Comparison of ENCODE assay signal across 12 cellular contexts in genomic region chr2:205704101-205704741, GRCh38. TPM values are rescaled to one million over a fixed set of nuclear protein-coding genes. Genes with fewer than 3 reads are reported as not detected.
DNase-seq lines count a peak whose midpoint lies in the region; ATAC-seq and TF ChIP-seq lines count a peak whose summit lies in the region.
"Had no signal": no experiment of that assay in that cellular context is flagged by ENCODE, and none has a peak within 500 bp of the region (broad histone marks: within the 10 kb centered on the region; RNA-seq: fewer than 3 reads in every experiment).

No MANE protein-coding gene starts in this region.

- H3K27ac ChIP-seq in mesendoderm (ENCODE audit: low read depth, low read length) (no peak overlapping the region), stomach smooth muscle (ENCODE audit: low read length) (peak overlapping the region; percentile 67)

- H4K8ac ChIP-seq in mesendoderm (ENCODE audit: low read depth, low read length): no peak overlapping the region

- peaks cover 6% of the 10 kb centered on the region for H3K79me1 ChIP-seq in mesendoderm (ENCODE audit: low read length)

- TF ChIP-seq CTCF in chondrocyte (IDR thresholded peaks at IDR 0.05): no peak

- H3K27me3 ChIP-seq in mesendoderm (ENCODE audit: insufficient read depth, low read length, poor library complexity): no peaks in the 10 kb centered on the region
- no peaks in the 10 kb centered on the region for H3K27me3 ChIP-seq in stomach smooth muscle (ENCODE audit: control insufficient read depth in 1 of 2, insufficient read depth in 2 of 2, low read length in 2 of 2)
- H3K27me3 ChIP-seq: spleen had no signal

- H3K9me3 Mint-ChIP-seq in chondrocyte (ENCODE audit: low read depth): no peaks in the 10 kb centered on the region
- H3K9me3 Mint-ChIP-seq: activated naive CD4-positive, alpha-beta T cell treated with anti-CD3 and anti-CD28 coated beads, Interleukin-2, amount 50 U/mL, for 24 hours had no signal

- no peak overlapping the region for H2BK15ac ChIP-seq in mesendoderm (replicated peaks; ENCODE audit: low read depth)

- H3K4me1 ChIP-seq in mesendoderm (ENCODE audit: control insufficient read depth, low read depth, low read length) (peaks cover 25% of the 10 kb centered on the region), stomach smooth muscle (ENCODE audit: control insufficient read depth, insufficient read depth, low read length) (peaks cover 90% of the 10 kb centered on the region)

- peak overlapping the region; percentile 45 for H3K56ac ChIP-seq in mesendoderm (ENCODE audit: low read length)

- peak; percentile 85 for DNase-seq in M059J (ENCODE audit: low read depth)
- no peak for DNase-seq in chondrocyte (ENCODE audit: low spot score)
- no peak for DNase-seq in mesendoderm
- DNase-seq in RPMI8226: no peak
- DNase-seq: NCI-H2029; SHP77 treated with DMSO at 0.1 percent for 48 hours; spleen; stimulated activated CD8-positive, alpha-beta memory T cell treated with anti-CD3 and anti-CD28 coated beads, Interleukin-4, amount 100 ng/mL, for 48 hours had no signal

- H3K36me3 ChIP-seq in mesendoderm (ENCODE audit: control insufficient read depth, insufficient read depth, low read length): no peaks in the 10 kb centered on the region
- peaks cover 19 to 30% of the 10 kb centered on the region in 2 donors for H3K36me3 ChIP-seq in stomach smooth muscle (ENCODE audit: control insufficient read depth in 2 of 2, insufficient read depth in 2 of 2, low read length in 2 of 2)
- H3K36me3 ChIP-seq: spleen had no signal

- H3K4me3 ChIP-seq in mesendoderm (ENCODE audit: low read length) (no peak overlapping the region), stomach smooth muscle (ENCODE audit: low read length in 2 of 2) (peak overlapping the region in 1 of 2 donors; percentile 47)
- H3K4me3 ChIP-seq: spleen had no signal

- H3K18ac ChIP-seq in mesendoderm (ENCODE audit: low read length): peak overlapping the region; percentile 25

- H3K4me1 Mint-ChIP-seq in chondrocyte (ENCODE audit: low read depth): peaks cover 91% of the 10 kb centered on the region

- H2AK5ac ChIP-seq in mesendoderm (ENCODE audit: low read length): no peak overlapping the region

- no peaks in the 10 kb centered on the region for H3K27me3 Mint-ChIP-seq in chondrocyte (ENCODE audit: low read depth)
- H3K27me3 Mint-ChIP-seq: activated naive CD4-positive, alpha-beta T cell treated with anti-CD3 and anti-CD28 coated beads, Interleukin-2, amount 50 U/mL, for 24 hours had no signal

- H2BK120ac ChIP-seq in mesendoderm (ENCODE audit: low read depth, low read length): no peak overlapping the region

- peaks cover 1% of the 10 kb centered on the region for H3K79me2 ChIP-seq in mesendoderm (ENCODE audit: control insufficient read depth, insufficient read depth, low read length)

- ATAC-seq in GM18907 (IDR thresholded peaks at IDR 0.05; ENCODE audit: unreplicated experiment) (no peak), HG03280 (IDR thresholded peaks at IDR 0.05; ENCODE audit: unreplicated experiment) (no peak)

- no peak overlapping the region for H3K4ac ChIP-seq in mesendoderm (ENCODE audit: low read depth, low read length)

- WGBS in mesendoderm (ENCODE audit: extremely low coverage, insufficient coverage, low lambda C conversion rate): no CpG with 5 or more reads among the region's 9 CpGs

- no peak overlapping the region for H2BK5ac ChIP-seq in mesendoderm (ENCODE audit: low read length)

- peak overlapping the region; percentile 6 for H3K9ac ChIP-seq in mesendoderm (ENCODE audit: low read length)
- peak overlapping the region; percentile 13 to 18 for H3K9ac ChIP-seq in stomach smooth muscle (ENCODE audit: low read length in 2 of 2)

- no peak overlapping the region for H3K23ac ChIP-seq in mesendoderm (ENCODE audit: low read length)

- H3K9me3 ChIP-seq in stomach smooth muscle (ENCODE audit: control insufficient read depth in 2 of 2, low read length in 2 of 2): no peaks in the 10 kb centered on the region
- H3K9me3 ChIP-seq: spleen had no signal

- no peaks in the 10 kb centered on the region for H3K36me3 Mint-ChIP-seq in chondrocyte (ENCODE audit: low read depth)
- H3K36me3 Mint-ChIP-seq: activated naive CD4-positive, alpha-beta T cell treated with anti-CD3 and anti-CD28 coated beads, Interleukin-2, amount 50 U/mL, for 24 hours had no signal

- no peak overlapping the region for H4K5ac ChIP-seq in mesendoderm (ENCODE audit: low read length)

- peak overlapping the region; percentile 84 for H3K27ac Mint-ChIP-seq in chondrocyte (ENCODE audit: unreplicated experiment)
- H3K27ac Mint-ChIP-seq: activated naive CD4-positive, alpha-beta T cell treated with anti-CD3 and anti-CD28 coated beads, Interleukin-2, amount 50 U/mL, for 24 hours had no signal

- H3K4me2 ChIP-seq in mesendoderm (ENCODE audit: low read length): no peak overlapping the region

- no peak overlapping the region for H3K4me3 Mint-ChIP-seq in chondrocyte (ENCODE audit: unreplicated experiment)
- H3K4me3 Mint-ChIP-seq: activated naive CD4-positive, alpha-beta T cell treated with anti-CD3 and anti-CD28 coated beads, Interleukin-2, amount 50 U/mL, for 24 hours had no signal

RNA-seq across cellular contexts. Expression of gene NRP2, which starts 21.9 kb away (rescaled TPM):
- total RNA-seq in M059J (2014; rRNA removed; shearing (Covaris generic)): 62.0 and 84.6 TPM in 2 replicates
- 31.7 to 83.7 TPM (median 34.5 TPM) in 3 replicates for total RNA-seq in chondrocyte
- polyA plus RNA-seq in mesendoderm (2013, experiment 1 of 2): 25.9 TPM
- polyA plus RNA-seq in mesendoderm (2013, experiment 2 of 2): 23.7 TPM
